In genomic region chr2:219570194-219570923, GRCh38 we compare ENCODE assay signal across 8 cellular contexts. TPM values are rescaled to one million over a fixed set of nuclear protein-coding genes. Genes with fewer than 3 reads are reported as not detected.
DNase-seq lines count a peak whose midpoint lies in the region; ATAC-seq and TF ChIP-seq lines count a peak whose summit lies in the region.

No MANE protein-coding gene starts in this region.

- CTCF ChIA-PET in CD8-positive, alpha-beta T cell (lab: Charles Lee), result interaction anchor here (3.1 kb wide), 1 partner anchor 9 kb away, joined by 17 read pairs; no protein-coding TSS in a partner anchor

- ATAC-seq in CD8-positive, alpha-beta T cell, result no peak
- ATAC-seq in left lung (peak; percentile 63), thoracic aorta (ENCODE audit: insufficient number of reproducible peaks, low FRiP score, low read depth) (no peak), HG03108 (IDR thresholded peaks at IDR 0.05; ENCODE audit: unreplicated experiment) (no peak)

- H3K27me3 Mint-ChIP-seq in CD8-positive, alpha-beta T cell (ENCODE audit: low read depth), result peaks cover 36% of the 10 kb centered on the region
- no peaks in the 10 kb centered on the region for H3K27me3 Mint-ChIP-seq in chondrocyte (ENCODE audit: low read depth)

- no peak overlapping the region for H3K27ac ChIP-seq in CD8-positive, alpha-beta T cell (ENCODE audit: low read depth, low read length)
- H3K27ac ChIP-seq in left lung (peak overlapping the region; percentile 58 to 79), thoracic aorta (peak overlapping the region; percentile 78 to 93)

- no peaks in the 10 kb centered on the region for H3K9me3 ChIP-seq in CD8-positive, alpha-beta T cell (ENCODE audit: low read length)
- H3K9me3 ChIP-seq in Loucy (ENCODE audit: insufficient read depth, low read depth, low read length) (no peaks in the 10 kb centered on the region), left lung (no peaks in the 10 kb centered on the region), thoracic aorta (no peaks in the 10 kb centered on the region)

- no peaks in the 10 kb centered on the region for H3K36me3 ChIP-seq in CD8-positive, alpha-beta T cell (ENCODE audit: insufficient read depth, low read length)
- no peaks in the 10 kb centered on the region for H3K36me3 ChIP-seq in Loucy (ENCODE audit: insufficient read depth, low read length)
- peaks cover 0 to 3% of the 10 kb centered on the region in 2 donors for H3K36me3 ChIP-seq in left lung
- H3K36me3 ChIP-seq in thoracic aorta, result peaks cover 10% of the 10 kb centered on the region

- peak overlapping the region; percentile 71 for H3K4me3 Mint-ChIP-seq in CD8-positive, alpha-beta T cell
- H3K4me3 Mint-ChIP-seq in chondrocyte (ENCODE audit: unreplicated experiment), result peak overlapping the region; percentile 76

- peaks cover 5% of the 10 kb centered on the region; the same call in 1 of the 2 replicates for H3K79me2 ChIP-seq in Loucy (ENCODE audit: insufficient read depth, low read length)

- intact Hi-C loops in CD8-positive, alpha-beta T cell (cut with DNase I, micrococcal nuclease), result no loop called here
- intact Hi-C loops in left lung (cut with DNase I), result no loop called here

- no peaks in the 10 kb centered on the region for H3K9me2 ChIP-seq in Loucy (replicated peaks; ENCODE audit: low read depth, low read length)

- H3K9ac ChIP-seq in Loucy (ENCODE audit: low read depth, low read length, poor library complexity, severe bottlenecking), result peak overlapping the region; percentile 67

- TF ChIP-seq CTCF in CD8-positive, alpha-beta T cell (IDR thresholded peaks at IDR 0.05), result no peak
- no peak for TF ChIP-seq CTCF in Loucy (conservative IDR thresholded peaks at IDR 0.05; ENCODE audit: low read length)
- peak; percentile 48 for TF ChIP-seq CTCF in chondrocyte (IDR thresholded peaks at IDR 0.05)
- TF ChIP-seq CTCF in left lung (IDR thresholded peaks at IDR 0.05), result no peak
- TF ChIP-seq CTCF in thoracic aorta (IDR thresholded peaks at IDR 0.05), result no peak

- no peaks in the 10 kb centered on the region for H3K4me1 ChIP-seq in CD8-positive, alpha-beta T cell (ENCODE audit: insufficient read depth, low read length)
- peaks cover 16% of the 10 kb centered on the region for H3K4me1 ChIP-seq in Loucy (ENCODE audit: insufficient read depth, low read length, poor library complexity, severe bottlenecking)
- H3K4me1 ChIP-seq in left lung, result peaks cover 0 to 17% of the 10 kb centered on the region in 2 donors
- peaks cover 7 to 18% of the 10 kb centered on the region in 2 donors for H3K4me1 ChIP-seq in thoracic aorta (ENCODE audit: control insufficient read depth in 1 of 2, low read depth in 2 of 2)

- H4K20me1 ChIP-seq in Loucy (ENCODE audit: insufficient read depth, low read length, poor library complexity, severe bottlenecking), result peaks cover 9% of the 10 kb centered on the region

- no peaks in the 10 kb centered on the region for H3K9me3 Mint-ChIP-seq in CD8-positive, alpha-beta T cell
- no peaks in the 10 kb centered on the region for H3K9me3 Mint-ChIP-seq in chondrocyte (ENCODE audit: low read depth)

- no peak for DNase-seq in CD8-positive, alpha-beta T cell
- DNase-seq in chondrocyte (ENCODE audit: low spot score) (no peak), left lung (peak in 1 of 2 donors; percentile 85), thoracic aorta (ENCODE audit: low spot score) (no peak), NCI-H1092 (lab: John Stamatoyannopoulos, UW) (no peak), H4 (ENCODE audit: low spot score) (no peak)

- peak overlapping the region; percentile 82 for H3K4me2 ChIP-seq in Loucy (ENCODE audit: low read depth, low read length, poor library complexity, severe bottlenecking)

- peaks cover 1% of the 10 kb centered on the region for H3K4me1 Mint-ChIP-seq in CD8-positive, alpha-beta T cell (ENCODE audit: low read depth)
- H3K4me1 Mint-ChIP-seq in chondrocyte (ENCODE audit: low read depth), result peaks cover 20% of the 10 kb centered on the region

- peak overlapping the region; percentile 27 for H3K4me3 ChIP-seq in CD8-positive, alpha-beta T cell (ENCODE audit: low read depth, low read length)
- H3K4me3 ChIP-seq in Loucy (ENCODE audit: low read length, poor library complexity, severe bottlenecking) (peak overlapping the region; percentile 90), left lung (peak overlapping the region; percentile 47 to 54), thoracic aorta (peak overlapping the region; percentile 89)

- H3F3A ChIP-seq in Loucy (ENCODE audit: low read depth), result no peaks in the 10 kb centered on the region

- POLR2A ChIA-PET in CD8-positive, alpha-beta T cell (lab: Charles Lee), result no interaction called here

- H3K27me3 ChIP-seq in CD8-positive, alpha-beta T cell (ENCODE audit: insufficient read depth, low read length), result peaks cover 5% of the 10 kb centered on the region
- H3K27me3 ChIP-seq in Loucy (ENCODE audit: insufficient read depth, low read length, poor library complexity, severe bottlenecking), result no peaks in the 10 kb centered on the region
- peaks cover 0 to 50% of the 10 kb centered on the region in 2 donors for H3K27me3 ChIP-seq in left lung
- no peaks in the 10 kb centered on the region for H3K27me3 ChIP-seq in thoracic aorta (replicated peaks; ENCODE audit: insufficient read depth)

- peak overlapping the region; percentile 79; the same call in 1 of the 2 replicates for H2AFZ ChIP-seq in Loucy (ENCODE audit: low read length)

- no peaks in the 10 kb centered on the region for H3K36me3 Mint-ChIP-seq in CD8-positive, alpha-beta T cell
- H3K36me3 Mint-ChIP-seq in chondrocyte (ENCODE audit: low read depth), result peaks cover 10% of the 10 kb centered on the region

- no peak overlapping the region for H3K27ac Mint-ChIP-seq in CD8-positive, alpha-beta T cell
- H3K27ac Mint-ChIP-seq in chondrocyte (ENCODE audit: unreplicated experiment), result no peak overlapping the region

RNA-seq across cellular contexts. Expression of gene OBSL1, which starts 1.0 kb away (rescaled TPM):
- total RNA-seq in CD8-positive, alpha-beta T cell, result under 1 TPM in 1 of 2 experiments, not detected in 1; 0.35 TPM
- total RNA-seq in chondrocyte (103 to 143 TPM (median 111 TPM) in 3 replicates), left lung (10 to 100 TPM; 43.4 to 65.0 TPM), thoracic aorta (100 to 1,000 TPM in 1 of 2 donors, 10 to 100 TPM in 1; 88.7 to 151 TPM)
- 51.9 and 67.4 TPM in 2 replicates for total RNA-seq in H4 (2014; rRNA removed; shearing (Covaris generic))

RNA-seq across cellular contexts. Expression of gene INHA, which starts 1.8 kb away (rescaled TPM):
- not detected for total RNA-seq in CD8-positive, alpha-beta T cell
- total RNA-seq in chondrocyte, result 1.0 to 2.7 TPM (median 1.7 TPM) in 3 replicates
- total RNA-seq in left lung, result under 1 TPM; 0.37 to 0.44 TPM
- total RNA-seq in thoracic aorta, result 1 to 10 TPM; 1.2 to 1.6 TPM
- 0.35 TPM in 1 of 2 replicates, not detected in the other for total RNA-seq in H4 (2014; rRNA removed; shearing (Covaris generic))

RNA-seq across cellular contexts. Expression of gene TMEM198, which starts 26.5 kb away (rescaled TPM):
- total RNA-seq in CD8-positive, alpha-beta T cell, result under 1 TPM; 0.31 to 0.46 TPM
- total RNA-seq in chondrocyte, result 3.6 to 6.1 TPM (median 4.8 TPM) in 3 replicates
- 1 to 10 TPM; 2.9 to 3.5 TPM for total RNA-seq in left lung
- total RNA-seq in thoracic aorta, result 1 to 10 TPM; 1.4 to 3.9 TPM
- total RNA-seq in H4 (2014; rRNA removed; shearing (Covaris generic)), result 0.86 and 1.9 TPM in 2 replicates

RNA-seq across cellular contexts. Expression of gene CHPF, which starts 26.8 kb away (rescaled TPM):
- 1 to 10 TPM; 5.2 to 6.2 TPM for total RNA-seq in CD8-positive, alpha-beta T cell
- 273 to 276 TPM (median 273 TPM) in 3 replicates for total RNA-seq in chondrocyte
- 100 to 1,000 TPM in 1 of 2 donors, 10 to 100 TPM in 1; 61.6 to 114 TPM for total RNA-seq in left lung
- 100 to 1,000 TPM; 184 to 269 TPM for total RNA-seq in thoracic aorta
- total RNA-seq in H4 (2014; rRNA removed; shearing (Covaris generic)), result 53.9 and 85.6 TPM in 2 replicates

RNA-seq across cellular contexts. Expression of gene STK11IP, which starts 27.3 kb away (rescaled TPM):
- 10 to 100 TPM; 29.7 to 31.5 TPM for total RNA-seq in CD8-positive, alpha-beta T cell
- 25.5 to 31.9 TPM (median 28.5 TPM) in 3 replicates for total RNA-seq in chondrocyte
- total RNA-seq in left lung, result 10 to 100 TPM; 25.1 to 30.3 TPM
- total RNA-seq in thoracic aorta, result 10 to 100 TPM; 20.0 to 25.3 TPM
- total RNA-seq in H4 (2014; rRNA removed; shearing (Covaris generic)), result 5.4 and 8.7 TPM in 2 replicates

Comparison
In these comparisons a context has a peak if more than half of its experiments do, and no peak if none do; other contexts are left out.
1. H3K4me3 ChIP-seq: peak in every context shown above with its lines; median percentile 90 in Loucy; 89 in thoracic aorta; 50 in left lung; 27 in CD8-positive, alpha-beta T cell.
2. RNA of gene OBSL1, which starts 1.0 kb away (total RNA-seq): 88.7 to 151 TPM in thoracic aorta, 103 to 143 TPM in chondrocyte, 43.4 to 65.0 TPM in left lung and 51.9 to 67.4 TPM in H4; 0.35 TPM in CD8-positive, alpha-beta T cell; every median in the first group is over 10 times any median in the second.